In the genomic region with DNA sequence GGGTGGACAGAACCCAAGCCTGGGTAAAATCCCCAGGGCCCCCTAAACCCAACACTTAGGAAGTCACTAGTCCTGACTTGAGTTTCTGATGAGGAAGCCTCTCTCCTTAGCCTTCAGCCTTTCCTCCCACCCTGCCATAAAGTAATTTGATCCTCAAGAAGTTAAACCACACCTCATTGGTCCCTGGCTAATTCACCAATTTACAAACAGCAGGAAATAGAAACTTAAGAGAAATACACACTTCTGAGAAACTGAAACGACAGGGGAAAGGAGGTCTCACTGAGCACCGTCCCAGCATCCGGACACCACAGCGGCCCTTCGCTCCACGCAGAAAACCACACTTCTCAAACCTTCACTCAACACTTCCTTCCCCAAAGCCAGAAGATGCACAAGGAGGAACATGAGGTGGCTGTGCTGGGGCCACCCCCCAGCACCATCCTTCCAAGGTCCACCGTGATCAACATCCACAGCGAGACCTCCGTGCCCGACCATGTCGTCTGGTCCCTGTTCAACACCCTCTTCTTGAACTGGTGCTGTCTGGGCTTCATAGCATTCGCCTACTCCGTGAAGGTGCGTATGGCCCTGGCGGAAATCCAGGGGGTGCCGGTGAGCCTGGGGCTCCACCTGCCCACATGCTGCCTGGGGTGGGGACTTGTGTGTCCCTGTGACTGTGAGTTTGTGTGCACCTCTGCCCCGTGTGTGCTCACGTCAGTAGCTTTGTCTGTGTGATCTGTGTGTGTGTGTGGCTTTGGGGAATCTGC, we compare ENCODE assay signal across 8 cellular contexts. TPM values are rescaled to one million over a fixed set of nuclear protein-coding genes. Genes with fewer than 3 reads are reported as not detected.
DNase-seq lines count a peak whose midpoint lies in the region; TF ChIP-seq lines count a peak whose summit lies in the region.

A gene (plus strand): TSS at position 254 of the 761 bp plus-strand sequence. CDS start 131 bp downstream, at position 385.

- H3K4me1 ChIP-seq in BE2C = no peaks in the 10 kb centered on the region

- H3K9me3 ChIP-seq in BE2C = no peaks in the 10 kb centered on the region

- H3K4me3 Mint-ChIP-seq in activated T-cell treated with anti-CD3 and anti-CD28 coated beads, Interleukin-2, amount 50 U/mL, for 24 hours = peak within 1 kb of the TSS; percentile 95
- peak within 1 kb of the TSS; percentile 91 for H3K4me3 Mint-ChIP-seq in nephron progenitor cell

- H3K36me3 ChIP-seq in BE2C = no peaks in the 10 kb centered on the region

- no peaks in the 10 kb centered on the region for H3K9me3 Mint-ChIP-seq in activated T-cell treated with anti-CD3 and anti-CD28 coated beads, Interleukin-2, amount 50 U/mL, for 24 hours
- H3K9me3 Mint-ChIP-seq in nephron progenitor cell = no peaks in the 10 kb centered on the region

- peaks cover 5% of the 10 kb centered on the region for H3K27me3 ChIP-seq in BE2C

- H3K27ac Mint-ChIP-seq in activated T-cell treated with anti-CD3 and anti-CD28 coated beads, Interleukin-2, amount 50 U/mL, for 24 hours = peak within 1 kb of the TSS; percentile 98
- H3K27ac Mint-ChIP-seq in nephron progenitor cell = peak within 1 kb of the TSS; percentile 98

- TF ChIP-seq CTCF in nephron progenitor cell (IDR thresholded peaks at IDR 0.05) = no peak
- no peak for TF ChIP-seq CTCF in BE2C (IDR thresholded peaks at IDR 0.05; ENCODE audit: low read depth, low read length)

- peak; percentile 64 for DNase-seq in stimulated activated CD4-positive, alpha-beta T cell treated with anti-CD3 and anti-CD28 coated beads, Interleukin-1b, Interleukin-23, amount 100 ng/mL, for 48 hours
- no peak for DNase-seq in stimulated activated CD4-positive, alpha-beta T cell treated with anti-CD3 and anti-CD28 coated beads, Interleukin-2, amount 100 ng/mL, for 48 hours
- DNase-seq in KBM-7 = peak; percentile 99
- peak; percentile 79 for DNase-seq in activated T-cell treated with anti-CD3 and anti-CD28 coated beads, Interleukin-2, amount 50 U/mL, for 24 hours
- peak; percentile 82 for DNase-seq in fibroblast of gingiva (ENCODE audit: low read depth)
- DNase-seq in nephron progenitor cell = no peak
- no peak for DNase-seq in BE2C
- DNase-seq in NCI-H2029 (lab: John Stamatoyannopoulos, UW) = no peak

- peaks cover 52% of the 10 kb centered on the region for H3K36me3 Mint-ChIP-seq in activated T-cell treated with anti-CD3 and anti-CD28 coated beads, Interleukin-2, amount 50 U/mL, for 24 hours (ENCODE audit: low read depth)
- peaks cover 7% of the 10 kb centered on the region for H3K36me3 Mint-ChIP-seq in nephron progenitor cell (ENCODE audit: low read depth)

- peaks cover 47% of the 10 kb centered on the region for H3K4me1 Mint-ChIP-seq in activated T-cell treated with anti-CD3 and anti-CD28 coated beads, Interleukin-2, amount 50 U/mL, for 24 hours (ENCODE audit: low read depth)
- H3K4me1 Mint-ChIP-seq in nephron progenitor cell = peaks cover 65% of the 10 kb centered on the region

- no peak within 1 kb of the TSS for H3K4me3 ChIP-seq in BE2C (ENCODE audit: low read depth, low read length)

- in situ Hi-C loops in KBM-7 (cut with MboI; ENCODE audit: low pct_unique_long_range_greater_than_20kb, low sequenced_read_pairs) = no loop called here

- H3K27me3 Mint-ChIP-seq in activated T-cell treated with anti-CD3 and anti-CD28 coated beads, Interleukin-2, amount 50 U/mL, for 24 hours = no peaks in the 10 kb centered on the region
- H3K27me3 Mint-ChIP-seq in nephron progenitor cell (ENCODE audit: low read depth, poor library complexity) = no peaks in the 10 kb centered on the region

RNA-seq across cellular contexts. Expression of the gene that starts here (rescaled TPM):
- not detected for polyA plus RNA-seq in BE2C (2012; ENCODE audit: insufficient read depth, insufficient read length, low read depth)

Comparison
In these comparisons a context has a peak if more than half of its experiments do, and no peak if none do; other contexts are left out.
1. DNase-seq: peak in stimulated activated CD4-positive, alpha-beta T cell treated with anti-CD3 and anti-CD28 coated beads, Interleukin-1b, Interleukin-23, amount 100 ng/mL, for 48 hours (single experiment), KBM-7 (single experiment), activated T-cell treated with anti-CD3 and anti-CD28 coated beads, Interleukin-2, amount 50 U/mL, for 24 hours (single experiment) and fibroblast of gingiva (single experiment); none in stimulated activated CD4-positive, alpha-beta T cell treated with anti-CD3 and anti-CD28 coated beads, Interleukin-2, amount 100 ng/mL, for 48 hours (0 of 2), nephron progenitor cell (single experiment), BE2C (single experiment) and NCI-H2029 (single experiment).